In genomic region chr21:39175154-39175553, GRCh38 we compare ENCODE assay signal across 10 cellular contexts. TPM values are rescaled to one million over a fixed set of nuclear protein-coding genes. Genes with fewer than 3 reads are reported as not detected.
DNase-seq lines count a peak whose midpoint lies in the region; ATAC-seq and TF ChIP-seq lines count a peak whose summit lies in the region.
"Had no signal": no experiment of that assay in that cellular context is flagged by ENCODE, and none has a peak within 500 bp of the region (broad histone marks: within the 10 kb centered on the region; RNA-seq: fewer than 3 reads in every experiment).

No MANE protein-coding gene starts in this region.

- peaks cover 43% of the 10 kb centered on the region for H3K36me3 ChIP-seq in CD4-positive, CD25-positive, alpha-beta regulatory T cell (ENCODE audit: control insufficient read depth, insufficient read depth, low read length)
- H3K36me3 ChIP-seq in body of pancreas (replicated peaks in 1 of 2; ENCODE audit: insufficient read depth in 1 of 2, low read depth in 2 of 2), result peaks cover 0 to 2% of the 10 kb centered on the region in 2 donors
- H3K36me3 ChIP-seq in mucosa of descending colon (ENCODE audit: low read depth), result no peaks in the 10 kb centered on the region

- no peak overlapping the region for H3K27ac Mint-ChIP-seq in CD4-positive, CD25-positive, alpha-beta regulatory T cell

- H3K4me1 Mint-ChIP-seq in CD4-positive, CD25-positive, alpha-beta regulatory T cell, result peaks cover 3 to 19% (median 9%) of the 10 kb centered on the region in 4 donors

- no peaks in the 10 kb centered on the region for H3K9me3 Mint-ChIP-seq in CD4-positive, CD25-positive, alpha-beta regulatory T cell

- H3K4me3 Mint-ChIP-seq in CD4-positive, CD25-positive, alpha-beta regulatory T cell, result no peak overlapping the region

- intact Hi-C loops in body of pancreas (cut with DNase I) (no loop called here), mucosa of descending colon (cut with DNase I, micrococcal nuclease) (no loop called here)

- 89 to 90% methylated on average over 4 of the region's 4 CpGs for WGBS in body of pancreas, 2 donors

- peaks cover 24% of the 10 kb centered on the region for H3K36me3 Mint-ChIP-seq in CD4-positive, CD25-positive, alpha-beta regulatory T cell

- no peak for TF ChIP-seq POLR2A in body of pancreas (IDR thresholded peaks at IDR 0.05)

- no peak overlapping the region for H3K4me3 ChIP-seq in CD4-positive, CD25-positive, alpha-beta regulatory T cell (ENCODE audit: low read depth, low read length)
- no peak overlapping the region for H3K4me3 ChIP-seq in HL-60 (replicated peaks; ENCODE audit: insufficient read depth, low read length)
- H3K4me3 ChIP-seq in body of pancreas, result no peak overlapping the region
- no peak overlapping the region for H3K4me3 ChIP-seq in mucosa of descending colon

- no peaks in the 10 kb centered on the region for H3K9me3 ChIP-seq in CD4-positive, CD25-positive, alpha-beta regulatory T cell (ENCODE audit: control insufficient read depth in 2 of 2, low read length in 2 of 2)
- no peaks in the 10 kb centered on the region for H3K9me3 ChIP-seq in body of pancreas
- no peaks in the 10 kb centered on the region for H3K9me3 ChIP-seq in mucosa of descending colon

- peak in 2 of 3 donors; percentile 27 to 31 for DNase-seq in CD4-positive, CD25-positive, alpha-beta regulatory T cell
- no peak for DNase-seq in HL-60 (ENCODE audit: low read depth in 1 of 2, low spot score in 1 of 2)
- DNase-seq in body of pancreas, result no peak
- DNase-seq in mucosa of descending colon, result no peak
- DNase-seq in AG20443 (ENCODE audit: low spot score), result no peak
- DNase-seq in activated effector memory CD4-positive, alpha-beta T cell treated with Interleukin-2 at 50 U/mL for 16 hours, result no peak
- DNase-seq in stimulated activated CD4-positive, alpha-beta T cell treated with anti-CD3 and anti-CD28 coated beads, Interleukin-2, amount 100 ng/mL, for 48 hours, result no peak
- DNase-seq: amniotic stem cell, mesendoderm had no signal

- no peaks in the 10 kb centered on the region for H3K4me1 ChIP-seq in CD4-positive, CD25-positive, alpha-beta regulatory T cell (ENCODE audit: control insufficient read depth, insufficient read depth, low read length, poor library complexity, severe bottlenecking)
- H3K4me1 ChIP-seq in body of pancreas (no peaks in the 10 kb centered on the region), mucosa of descending colon (ENCODE audit: low read depth) (no peaks in the 10 kb centered on the region)

- no peak for ATAC-seq in CD4-positive, CD25-positive, alpha-beta regulatory T cell (ENCODE audit: low read depth in 2 of 2)
- ATAC-seq in body of pancreas, result no peak
- no peak for ATAC-seq in mucosa of descending colon
- no peak for ATAC-seq in activated CD4-positive, CD25-positive, alpha-beta regulatory T cell treated with anti-CD3 and anti-CD28 coated beads, Interleukin-2, amount 50 U/mL, for 24 hours

- no peaks in the 10 kb centered on the region for H3K27me3 Mint-ChIP-seq in CD4-positive, CD25-positive, alpha-beta regulatory T cell

- H3K27ac ChIP-seq in CD4-positive, CD25-positive, alpha-beta regulatory T cell (ENCODE audit: insufficient read depth, low read length, poor library complexity, severe bottlenecking), result no peak overlapping the region
- no peak overlapping the region for H3K27ac ChIP-seq in HL-60 (replicated peaks)
- no peak overlapping the region for H3K27ac ChIP-seq in body of pancreas

- no peaks in the 10 kb centered on the region for H3K27me3 ChIP-seq in CD4-positive, CD25-positive, alpha-beta regulatory T cell (ENCODE audit: control insufficient read depth, insufficient read depth, low read length)
- H3K27me3 ChIP-seq in HL-60 (ENCODE audit: insufficient read depth, poor library complexity, severe bottlenecking) (no peaks in the 10 kb centered on the region), body of pancreas (no peaks in the 10 kb centered on the region)

- peak; percentile 20 for TF ChIP-seq CTCF in HL-60 (IDR thresholded peaks at IDR 0.05; ENCODE audit: insufficient read depth, low read length)
- TF ChIP-seq CTCF in body of pancreas (IDR thresholded peaks at IDR 0.05), result peak; percentile 9 to 50 (median 35)
- TF ChIP-seq CTCF in mucosa of descending colon (IDR thresholded peaks at IDR 0.05), result peak; percentile 23

RNA-seq across cellular contexts. Expression of gene PSMG1, which starts 8.1 kb away (rescaled TPM):
- 15.6 TPM for total RNA-seq in CD4-positive, CD25-positive, alpha-beta regulatory T cell
- polyA plus RNA-seq in CD4-positive, CD25-positive, alpha-beta regulatory T cell, result 10 to 100 TPM; 45.9 to 52.0 (median 48.6) TPM
- total RNA-seq in body of pancreas, result 10 to 100 TPM; 16.6 to 19.4 TPM
- total RNA-seq in mucosa of descending colon, result 10 to 100 TPM; 24.3 to 48.1 (median 36.2) TPM

Comparison
In these comparisons a context has a peak if more than half of its experiments do, and no peak if none do; other contexts are left out.
1. DNase-seq: peak in CD4-positive, CD25-positive, alpha-beta regulatory T cell (2 of 3); none in HL-60 (0 of 2), body of pancreas (0 of 4), mucosa of descending colon (0 of 3), AG20443 (single experiment), activated effector memory CD4-positive, alpha-beta T cell treated with Interleukin-2 at 50 U/mL for 16 hours (single experiment) and stimulated activated CD4-positive, alpha-beta T cell treated with anti-CD3 and anti-CD28 coated beads, Interleukin-2, amount 100 ng/mL, for 48 hours (0 of 2).
2. Peak in every context shown above with its lines, with median percentiles within 50 percentile points of each other: CTCF ChIP-seq.